ENCODE assay signal across 6 cellular contexts in genomic region chr13:66266348-66266747, GRCh38.
"Had no signal": no experiment of that assay in that cellular context is flagged by ENCODE, and none has a peak within 500 bp of the region (broad histone marks: within the 10 kb centered on the region; RNA-seq: fewer than 3 reads in every experiment).

No MANE protein-coding gene starts in this region.

- H3K4me3 ChIP-seq: K562 had no signal

- H3K27ac ChIP-seq: HL-60, KMS-11 had no signal

- H3K4me2 ChIP-seq: KMS-11 had no signal

- ATAC-seq: K562 had no signal

- DNase-seq: KBM-7, KG1 had no signal

- FAIRE-seq: HTR-8/SVneo, K562 had no signal

- H3K9ac ChIP-seq: KMS-11 had no signal
